36 cellular contexts compared by ENCODE assay signal in the genomic region with DNA sequence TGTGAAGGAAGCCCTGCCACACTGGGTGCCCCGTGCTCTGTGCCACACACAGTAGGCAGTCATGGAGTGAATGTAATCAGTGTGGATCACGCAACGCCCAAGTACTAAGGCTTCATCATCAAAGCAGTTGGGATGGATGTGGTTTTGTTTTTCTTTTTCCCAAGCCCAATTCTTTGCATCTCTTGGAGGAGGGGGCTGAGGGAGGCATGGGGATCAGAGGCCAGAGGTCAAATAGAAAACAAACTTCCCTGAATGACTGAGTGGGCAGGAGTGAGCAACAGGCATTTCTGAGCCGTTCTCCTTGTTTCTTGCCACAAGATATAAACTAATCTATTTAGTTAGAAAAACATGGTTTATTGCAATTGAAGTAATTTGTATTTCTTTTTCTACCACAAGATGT.
"Had no signal": no experiment of that assay in that cellular context is flagged by ENCODE, and none has a peak within 500 bp of the region (broad histone marks: within the 10 kb centered on the region; RNA-seq: fewer than 3 reads in every experiment).

No MANE protein-coding gene starts in this region.

- H3K27ac Mint-ChIP-seq: activated B cell treated with CpG ODN at 0.5 μM for 24 hours; activated CD8-positive, alpha-beta T cell treated with anti-CD3 and anti-CD28 coated beads for 36 hours; activated naive CD4-positive, alpha-beta T cell treated with anti-CD3 and anti-CD28 coated beads for 36 hours; activated naive CD4-positive, alpha-beta T cell treated with anti-CD3 and anti-CD28 coated beads, Interleukin-2, amount 50 U/mL, for 24 hours; activated naive CD8-positive, alpha-beta T cell treated with anti-CD3 and anti-CD28 coated beads for 36 hours; activated naive CD8-positive, alpha-beta T cell treated with anti-CD3 and anti-CD28 coated beads, Interleukin-2, amount 50 U/mL, for 24 hours; activated T-helper 17 cell treated with anti-CD3 and anti-CD28 coated beads, Interleukin-2, amount 50 U/mL, for 72 hours; endodermal cell; T-helper 17 cell; T-helper 2 cell treated with Interferon-gamma antibody and Interleukin-4, amounts not matched to agents 5 μg/mL and 100 μg/mL, for 36 hours had no signal

- H3K9me3 ChIP-seq: adrenal gland, body of pancreas, esophagus muscularis mucosa, gastroesophageal sphincter had no signal

- H3K27me3 ChIP-seq: adrenal gland, body of pancreas, esophagus muscularis mucosa, gastroesophageal sphincter had no signal

- H3K27ac ChIP-seq: adrenal gland, body of pancreas, esophagus muscularis mucosa, gastroesophageal sphincter, WERI-Rb-1 had no signal

- DNase-seq: activated B cell treated with CpG ODN at 0.5 μM for 24 hours; activated CD4-positive, alpha-beta T cell treated with anti-CD3 and anti-CD28 coated beads for 48 hours; activated CD4-positive, alpha-beta T cell treated with anti-CD3 and anti-CD28 coated beads, Interleukin-2, amount 50 U/mL, for 1 hour; activated CD4-positive, alpha-beta T cell treated with anti-CD3 and anti-CD28 coated beads, Interleukin-2, amount 50 U/mL, for 48 hours; activated CD8-positive, alpha-beta memory T cell treated with anti-CD3 and anti-CD28 coated beads for 24 hours; activated CD8-positive, alpha-beta T cell treated with anti-CD3 and anti-CD28 coated beads for 36 hours; activated effector memory CD4-positive, alpha-beta T cell treated with Interleukin-2 at 50 U/mL for 16 hours; activated gamma-delta T cell treated with Interleukin-2 at 50 U/mL for 16 hours; activated naive CD4-positive, alpha-beta T cell treated with anti-CD3 and anti-CD28 coated beads for 36 hours; activated naive CD8-positive, alpha-beta T cell treated with anti-CD3 and anti-CD28 coated beads for 36 hours; activated naive CD8-positive, alpha-beta T cell treated with anti-CD3 and anti-CD28 coated beads, Interleukin-2, amount 50 U/mL, for 24 hours; activated T-cell treated with anti-CD3 and anti-CD28 coated beads, Interleukin-2, amount 50 U/mL, for 4 hours; adrenal gland; amygdala; aorta; body of pancreas; caudate nucleus; cortex of kidney; dermis blood vessel endothelial cell; effector CD4-positive, alpha-beta T cell; endodermal cell; erythroblast; foreskin melanocyte; head of caudate nucleus; SW 1271; T-helper 1 cell; T-helper 17 cell; T1000; WERI-Rb-1 had no signal

- H3K36me3 ChIP-seq: adrenal gland, esophagus muscularis mucosa, gastroesophageal sphincter, WERI-Rb-1 had no signal

- H3K9me3 Mint-ChIP-seq: activated B cell treated with CpG ODN at 0.5 μM for 24 hours; activated CD8-positive, alpha-beta T cell treated with anti-CD3 and anti-CD28 coated beads for 36 hours; activated naive CD4-positive, alpha-beta T cell treated with anti-CD3 and anti-CD28 coated beads for 36 hours; activated naive CD4-positive, alpha-beta T cell treated with anti-CD3 and anti-CD28 coated beads, Interleukin-2, amount 50 U/mL, for 24 hours; activated naive CD8-positive, alpha-beta T cell treated with anti-CD3 and anti-CD28 coated beads for 36 hours; activated naive CD8-positive, alpha-beta T cell treated with anti-CD3 and anti-CD28 coated beads, Interleukin-2, amount 50 U/mL, for 24 hours; activated T-cell treated with anti-CD3 and anti-CD28 coated beads, Interleukin-2, amount 50 U/mL, for 4 hours; activated T-helper 17 cell treated with anti-CD3 and anti-CD28 coated beads, Interleukin-2, amount 50 U/mL, for 72 hours; endodermal cell; T-helper 2 cell treated with Interferon-gamma antibody and Interleukin-4, amounts not matched to agents 5 μg/mL and 100 μg/mL, for 36 hours had no signal

- H3K4me3 Mint-ChIP-seq: activated B cell treated with CpG ODN at 0.5 μM for 24 hours; activated CD8-positive, alpha-beta T cell treated with anti-CD3 and anti-CD28 coated beads for 36 hours; activated naive CD4-positive, alpha-beta T cell treated with anti-CD3 and anti-CD28 coated beads for 36 hours; activated naive CD4-positive, alpha-beta T cell treated with anti-CD3 and anti-CD28 coated beads, Interleukin-2, amount 50 U/mL, for 24 hours; activated naive CD8-positive, alpha-beta T cell treated with anti-CD3 and anti-CD28 coated beads for 36 hours; activated naive CD8-positive, alpha-beta T cell treated with anti-CD3 and anti-CD28 coated beads, Interleukin-2, amount 50 U/mL, for 24 hours; activated T-cell treated with anti-CD3 and anti-CD28 coated beads, Interleukin-2, amount 50 U/mL, for 4 hours; activated T-helper 17 cell treated with anti-CD3 and anti-CD28 coated beads, Interleukin-2, amount 50 U/mL, for 72 hours; endodermal cell; T-helper 17 cell; T-helper 2 cell treated with Interferon-gamma antibody and Interleukin-4, amounts not matched to agents 5 μg/mL and 100 μg/mL, for 36 hours had no signal

- ATAC-seq: activated CD4-positive, CD25-positive, alpha-beta regulatory T cell treated with anti-CD3 and anti-CD28 coated beads, Interleukin-2, amount 50 U/mL, for 24 hours; activated CD8-positive, alpha-beta T cell treated with anti-CD3 and anti-CD28 coated beads for 36 hours; activated naive CD8-positive, alpha-beta T cell treated with anti-CD3 and anti-CD28 coated beads, Interleukin-2, amount 50 U/mL, for 24 hours; activated T-cell treated with anti-CD3 and anti-CD28 coated beads, Interleukin-2, amount 50 U/mL, for 4 hours; activated T-helper 17 cell treated with anti-CD3 and anti-CD28 coated beads, Interleukin-2, amount 50 U/mL, for 72 hours; body of pancreas; gastroesophageal sphincter; T-helper 17 cell had no signal

- H3K4me1 Mint-ChIP-seq: activated B cell treated with CpG ODN at 0.5 μM for 24 hours; activated naive CD4-positive, alpha-beta T cell treated with anti-CD3 and anti-CD28 coated beads, Interleukin-2, amount 50 U/mL, for 24 hours; activated naive CD8-positive, alpha-beta T cell treated with anti-CD3 and anti-CD28 coated beads for 36 hours; activated naive CD8-positive, alpha-beta T cell treated with anti-CD3 and anti-CD28 coated beads, Interleukin-2, amount 50 U/mL, for 24 hours; activated T-helper 17 cell treated with anti-CD3 and anti-CD28 coated beads, Interleukin-2, amount 50 U/mL, for 72 hours; T-helper 17 cell had no signal

- H3K36me3 Mint-ChIP-seq: activated naive CD4-positive, alpha-beta T cell treated with anti-CD3 and anti-CD28 coated beads, Interleukin-2, amount 50 U/mL, for 24 hours; activated naive CD8-positive, alpha-beta T cell treated with anti-CD3 and anti-CD28 coated beads for 36 hours had no signal

- FAIRE-seq: colon had no signal

- H3K4me1 ChIP-seq: adrenal gland, body of pancreas had no signal

- H3K4me3 ChIP-seq: adrenal gland, body of pancreas, esophagus muscularis mucosa, gastroesophageal sphincter had no signal
